ENCODE assay signal across 1 cellular context in genomic region chr17:57722704-57723043, GRCh38.
TF ChIP-seq lines count a peak whose summit lies in the region.

No MANE protein-coding gene starts in this region.

TF ChIP-seq in K562, 482 proteins besides CTCF, POLR2A, EP300 and RAD21 (continued from another document):
- TF ChIP-seq, protein P1, sequence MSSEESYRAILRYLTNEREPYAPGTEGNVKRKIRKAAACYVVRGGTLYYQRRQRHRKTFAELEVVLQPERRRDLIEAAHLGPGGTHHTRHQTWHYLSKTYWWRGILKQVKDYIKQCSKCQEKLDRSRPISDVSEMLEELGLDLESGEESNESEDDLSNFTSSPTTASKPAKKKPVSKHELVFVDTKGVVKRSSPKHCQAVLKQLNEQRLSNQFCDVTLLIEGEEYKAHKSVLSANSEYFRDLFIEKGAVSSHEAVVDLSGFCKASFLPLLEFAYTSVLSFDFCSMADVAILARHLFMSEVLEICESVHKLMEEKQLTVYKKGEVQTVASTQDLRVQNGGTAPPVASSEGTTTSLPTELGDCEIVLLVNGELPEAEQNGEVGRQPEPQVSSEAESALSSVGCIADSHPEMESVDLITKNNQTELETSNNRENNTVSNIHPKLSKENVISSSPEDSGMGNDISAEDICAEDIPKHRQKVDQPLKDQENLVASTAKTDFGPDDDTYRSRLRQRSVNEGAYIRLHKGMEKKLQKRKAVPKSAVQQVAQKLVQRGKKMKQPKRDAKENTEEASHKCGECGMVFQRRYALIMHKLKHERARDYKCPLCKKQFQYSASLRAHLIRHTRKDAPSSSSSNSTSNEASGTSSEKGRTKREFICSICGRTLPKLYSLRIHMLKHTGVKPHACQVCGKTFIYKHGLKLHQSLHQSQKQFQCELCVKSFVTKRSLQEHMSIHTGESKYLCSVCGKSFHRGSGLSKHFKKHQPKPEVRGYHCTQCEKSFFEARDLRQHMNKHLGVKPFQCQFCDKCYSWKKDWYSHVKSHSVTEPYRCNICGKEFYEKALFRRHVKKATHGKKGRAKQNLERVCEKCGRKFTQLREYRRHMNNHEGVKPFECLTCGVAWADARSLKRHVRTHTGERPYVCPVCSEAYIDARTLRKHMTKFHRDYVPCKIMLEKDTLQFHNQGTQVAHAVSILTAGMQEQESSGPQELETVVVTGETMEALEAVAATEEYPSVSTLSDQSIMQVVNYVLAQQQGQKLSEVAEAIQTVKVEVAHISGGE (CRISPR knock-in tag; IDR thresholded peaks at IDR 0.05), result no peak
- TF ChIP-seq CBX1 (IDR thresholded peaks at IDR 0.05; ENCODE audit: low read depth), result no peak
- TF ChIP-seq, protein P2, sequence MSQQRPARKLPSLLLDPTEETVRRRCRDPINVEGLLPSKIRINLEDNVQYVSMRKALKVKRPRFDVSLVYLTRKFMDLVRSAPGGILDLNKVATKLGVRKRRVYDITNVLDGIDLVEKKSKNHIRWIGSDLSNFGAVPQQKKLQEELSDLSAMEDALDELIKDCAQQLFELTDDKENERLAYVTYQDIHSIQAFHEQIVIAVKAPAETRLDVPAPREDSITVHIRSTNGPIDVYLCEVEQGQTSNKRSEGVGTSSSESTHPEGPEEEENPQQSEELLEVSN (IDR thresholded peaks at IDR 0.05; ENCODE audit: borderline replicate concordance in 1 of 2, extremely low read depth in 1 of 2, insufficient read depth in 1 of 2, insufficient read length in 1 of 2, low read depth in 1 of 2, low read length in 1 of 2, poor library complexity in 1 of 2, severe bottlenecking in 1 of 2), result no peak
- TF ChIP-seq CHD4 (IDR thresholded peaks at IDR 0.05; ENCODE audit: insufficient read depth, insufficient replicate concordance, low read depth, low read length, poor library complexity, severe bottlenecking), result no peak
- no peak for TF ChIP-seq FIP1L1 (IDR thresholded peaks at IDR 0.05; ENCODE audit: low read depth, low read length, poor library complexity, severe bottlenecking)
- TF ChIP-seq SIRT6 (IDR thresholded peaks at IDR 0.05; ENCODE audit: low read depth, low read length), result no peak
- TF ChIP-seq, protein P3, sequence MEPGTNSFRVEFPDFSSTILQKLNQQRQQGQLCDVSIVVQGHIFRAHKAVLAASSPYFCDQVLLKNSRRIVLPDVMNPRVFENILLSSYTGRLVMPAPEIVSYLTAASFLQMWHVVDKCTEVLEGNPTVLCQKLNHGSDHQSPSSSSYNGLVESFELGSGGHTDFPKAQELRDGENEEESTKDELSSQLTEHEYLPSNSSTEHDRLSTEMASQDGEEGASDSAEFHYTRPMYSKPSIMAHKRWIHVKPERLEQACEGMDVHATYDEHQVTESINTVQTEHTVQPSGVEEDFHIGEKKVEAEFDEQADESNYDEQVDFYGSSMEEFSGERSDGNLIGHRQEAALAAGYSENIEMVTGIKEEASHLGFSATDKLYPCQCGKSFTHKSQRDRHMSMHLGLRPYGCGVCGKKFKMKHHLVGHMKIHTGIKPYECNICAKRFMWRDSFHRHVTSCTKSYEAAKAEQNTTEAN (CRISPR knock-in tag; IDR thresholded peaks at IDR 0.05), result no peak
- no peak for TF ChIP-seq PHB2 (IDR thresholded peaks at IDR 0.05; ENCODE audit: low read depth)
